ENCODE assay signal across 12 cellular contexts in genomic region chr16:85453-85782, GRCh38. TPM values are rescaled to one million over a fixed set of nuclear protein-coding genes. Genes with fewer than 3 reads are reported as not detected.
DNase-seq lines count a peak whose midpoint lies in the region; ATAC-seq, FAIRE-seq and TF ChIP-seq lines count a peak whose summit lies in the region.
"Had no signal": no experiment of that assay in that cellular context is flagged by ENCODE, and none has a peak within 500 bp of the region (broad histone marks: within the 10 kb centered on the region; RNA-seq: fewer than 3 reads in every experiment).

No MANE protein-coding gene starts in this region.

- H3K79me2 ChIP-seq in HepG2 (ENCODE audit: insufficient read depth, low read length) = no peaks in the 10 kb centered on the region

- no TSS peak for BruUV-seq in HepG2 (replicated peaks; lab: Mats Ljungman, UMichigan)

- CTCF ChIA-PET in activated CD8-positive, alpha-beta memory T cell treated with anti-CD3 and anti-CD28 coated beads, Interleukin-2, amount 10 ng/mL, durations not matched to agents 7 days and 5 days (lab: Charles Lee) = interaction anchor here (3.1 to 6.1 kb wide), 3 partner anchors 11 to 21 kb away, joined by 10 to 42 read pairs (median 37); no protein-coding TSS in a partner anchor
- CTCF ChIA-PET in HepG2 (lab: Yijun Ruan, JAX; ENCODE audit: low intra/inter-chr PET ratio, low total read pairs) = no interaction called here

- H3K4me1 Mint-ChIP-seq in activated CD8-positive, alpha-beta memory T cell treated with anti-CD3 and anti-CD28 coated beads, Interleukin-2, amount 10 ng/mL, durations not matched to agents 7 days and 5 days = peaks cover 25% of the 10 kb centered on the region
- peaks cover 21% of the 10 kb centered on the region for H3K4me1 Mint-ChIP-seq in activated naive CD8-positive, alpha-beta T cell treated with anti-CD3 and anti-CD28 coated beads for 36 hours

- in situ Hi-C loops in HepG2 (cut with HindIII; ENCODE audit: extremely low pct_ligation_motif_present, low pct_unique_long_range_greater_than_20kb) = no loop called here

- intact Hi-C loops in HepG2 (cut with micrococcal nuclease; ENCODE audit: unreplicated experiment) = no loop called here

- DNase-seq in activated CD8-positive, alpha-beta memory T cell treated with anti-CD3 and anti-CD28 coated beads, Interleukin-2, amount 10 ng/mL, durations not matched to agents 7 days and 5 days = no peak
- DNase-seq in activated CD8-positive, alpha-beta memory T cell treated with anti-CD3 and anti-CD28 coated beads, Interleukin-2, amount 50 U/mL, for 48 hours = no peak
- no peak for DNase-seq in activated naive CD8-positive, alpha-beta T cell treated with anti-CD3 and anti-CD28 coated beads for 36 hours
- DNase-seq in HepG2 (ENCODE audit: low spot score) = no peak
- DNase-seq in thoracic aorta (ENCODE audit: low spot score) = no peak
- DNase-seq in NCI-H526 (lab: John Stamatoyannopoulos, UW) = no peak
- DNase-seq: islet precursor cell, NCI-H2171 had no signal

- no peak for TF ChIP-seq CTCF in HepG2 (CRISPR knock-in tag; IDR thresholded peaks at IDR 0.05)
- TF ChIP-seq CTCF in thoracic aorta (IDR thresholded peaks at IDR 0.05) = no peak

- TF ChIP-seq RAD21 in HepG2 (CRISPR knock-in tag; IDR thresholded peaks at IDR 0.05) = no peak

- H3K9me3 ChIP-seq in HepG2 (ENCODE audit: low read length) = no peaks in the 10 kb centered on the region
- no peaks in the 10 kb centered on the region for H3K9me3 ChIP-seq in thoracic aorta

- no peaks in the 10 kb centered on the region for H3K4me1 ChIP-seq in HepG2 (ENCODE audit: insufficient read depth, low read length)
- peaks cover 17 to 52% of the 10 kb centered on the region in 2 donors for H3K4me1 ChIP-seq in thoracic aorta (ENCODE audit: control insufficient read depth in 1 of 2, low read depth in 2 of 2)

- H3K27ac ChIP-seq in HepG2 (ENCODE audit: extremely low read length, insufficient read depth, low read length) = no peak overlapping the region
- H3K27ac ChIP-seq in thoracic aorta = peak overlapping the region; percentile 80 to 83

- H3K4me3 Mint-ChIP-seq in activated CD8-positive, alpha-beta memory T cell treated with anti-CD3 and anti-CD28 coated beads, Interleukin-2, amount 10 ng/mL, durations not matched to agents 7 days and 5 days = no peak overlapping the region
- no peak overlapping the region for H3K4me3 Mint-ChIP-seq in activated naive CD8-positive, alpha-beta T cell treated with anti-CD3 and anti-CD28 coated beads for 36 hours

- H3K36me3 Mint-ChIP-seq in activated CD8-positive, alpha-beta memory T cell treated with anti-CD3 and anti-CD28 coated beads, Interleukin-2, amount 10 ng/mL, durations not matched to agents 7 days and 5 days = peaks cover 9% of the 10 kb centered on the region
- peaks cover 15% of the 10 kb centered on the region for H3K36me3 Mint-ChIP-seq in activated naive CD8-positive, alpha-beta T cell treated with anti-CD3 and anti-CD28 coated beads for 36 hours

- no peak for TF ChIP-seq POLR2A in HepG2 (IDR thresholded peaks at IDR 0.05; ENCODE audit: insufficient read depth in 1 of 2, low read depth in 2 of 2, low read length in 2 of 2)

- H3K36me3 ChIP-seq in HepG2 (replicated peaks in 1 of 2; ENCODE audit: control insufficient read depth in 1 of 2, insufficient read depth in 2 of 2, low read length in 2 of 2) (peaks cover 18 to 33% of the 10 kb centered on the region in 2 experiments; a peak in 4 of 5 replicates), thoracic aorta (peaks cover 39% of the 10 kb centered on the region)

- H3K9ac ChIP-seq in HepG2 (ENCODE audit: insufficient read depth, low read depth, low read length) = no peak overlapping the region

- H3K9me3 Mint-ChIP-seq in activated CD8-positive, alpha-beta memory T cell treated with anti-CD3 and anti-CD28 coated beads, Interleukin-2, amount 10 ng/mL, durations not matched to agents 7 days and 5 days (ENCODE audit: low read depth) = no peaks in the 10 kb centered on the region
- H3K9me3 Mint-ChIP-seq in activated naive CD8-positive, alpha-beta T cell treated with anti-CD3 and anti-CD28 coated beads for 36 hours = no peaks in the 10 kb centered on the region

- H3K27me3 ChIP-seq in HepG2 (ENCODE audit: control insufficient read depth in 1 of 2, insufficient read depth in 2 of 2, low read length in 2 of 2) = no peaks in the 10 kb centered on the region
- no peaks in the 10 kb centered on the region for H3K27me3 ChIP-seq in thoracic aorta (replicated peaks; ENCODE audit: insufficient read depth)

- ATAC-seq in activated CD8-positive, alpha-beta memory T cell treated with anti-CD3 and anti-CD28 coated beads, Interleukin-2, amount 10 ng/mL, durations not matched to agents 7 days and 5 days = no peak
- ATAC-seq in HepG2 (no peak; the same call in 2 of the 3 replicates), thoracic aorta (ENCODE audit: insufficient number of reproducible peaks, low FRiP score, low read depth) (no peak), HG02759 (IDR thresholded peaks at IDR 0.05; ENCODE audit: unreplicated experiment) (no peak), HG03097 (IDR thresholded peaks at IDR 0.05; ENCODE audit: low FRiP score, unreplicated experiment) (no peak)

- 98% methylated on average over 13 of the region's 16 CpGs for WGBS in HepG2 (ENCODE audit: low lambda C conversion rate)

- H4K20me1 ChIP-seq in HepG2 (ENCODE audit: insufficient read depth, low read length) = no peaks in the 10 kb centered on the region

- POLR2A ChIA-PET in HepG2 (lab: Yijun Ruan, JAX) = no interaction called here

- FAIRE-seq in HepG2 (lab: Jason Lieb, UNC) = no peak
- FAIRE-seq: A204.1, TTC549 had no signal

- TF ChIP-seq EP300 in HepG2 (IDR thresholded peaks at IDR 0.05; ENCODE audit: low read depth in 2 of 2, low read length in 2 of 2) (no peak), HepG2 (CRISPR knock-in tag; IDR thresholded peaks at IDR 0.05; ENCODE audit: borderline replicate concordance) (no peak)

- no peaks in the 10 kb centered on the region for H3K27me3 Mint-ChIP-seq in activated CD8-positive, alpha-beta memory T cell treated with anti-CD3 and anti-CD28 coated beads, Interleukin-2, amount 10 ng/mL, durations not matched to agents 7 days and 5 days
- H3K27me3 Mint-ChIP-seq in activated naive CD8-positive, alpha-beta T cell treated with anti-CD3 and anti-CD28 coated beads for 36 hours = no peaks in the 10 kb centered on the region

- H3K4me3 ChIP-seq in HepG2 (replicated peaks in 1 of 3; ENCODE audit: insufficient read depth in 1 of 3, low read depth in 2 of 3, low read length in 3 of 3) (no peak overlapping the region), thoracic aorta (no peak overlapping the region)

- no peak overlapping the region for H2AFZ ChIP-seq in HepG2 (ENCODE audit: low read length)

- peak overlapping the region; percentile 92 for H3K27ac Mint-ChIP-seq in activated CD8-positive, alpha-beta memory T cell treated with anti-CD3 and anti-CD28 coated beads, Interleukin-2, amount 10 ng/mL, durations not matched to agents 7 days and 5 days
- H3K27ac Mint-ChIP-seq in activated naive CD8-positive, alpha-beta T cell treated with anti-CD3 and anti-CD28 coated beads for 36 hours = peak overlapping the region; percentile 79

- H3K4me2 ChIP-seq in HepG2 (ENCODE audit: low read depth, low read length) = no peak overlapping the region

RNA-seq across cellular contexts. Expression of gene MPG, which starts 7.4 kb away (rescaled TPM):
- total RNA-seq in activated CD8-positive, alpha-beta memory T cell treated with anti-CD3 and anti-CD28 coated beads, Interleukin-2, amount 10 ng/mL, durations not matched to agents 7 days and 5 days = 10 to 100 TPM; 60.2 to 60.6 TPM
- total RNA-seq in activated naive CD8-positive, alpha-beta T cell treated with anti-CD3 and anti-CD28 coated beads for 36 hours = 10 to 100 TPM; 51.6 to 56.7 TPM
- total RNA-seq in HepG2 (2016; rRNA removed; fragmentation: Illumina TruSeq; extraction: Trizol) = 56.4 and 62.5 TPM in 2 replicates
- 46.3 and 53.1 TPM in 2 replicates for total RNA-seq in HepG2 (2016; cell fraction: cytosol; rRNA removed; fragmentation: Illumina TruSeq; extraction: Trizol; ENCODE audit: low read depth)
- total RNA-seq in HepG2 (2016; cell fraction: insoluble cytoplasmic fraction; rRNA removed; fragmentation: Illumina TruSeq; extraction: Trizol) = 55.9 and 64.7 TPM in 2 replicates
- total RNA-seq in HepG2 (2016; cell fraction: membrane; rRNA removed; fragmentation: Illumina TruSeq; extraction: Trizol) = 57.4 and 76.0 TPM in 2 replicates
- 33.2 and 35.5 TPM in 2 replicates for total RNA-seq in HepG2 (2016; cell fraction: nucleus; rRNA removed; fragmentation: Illumina TruSeq; extraction: Trizol)
- 59.1 and 74.2 TPM in 2 replicates for polyA plus RNA-seq in HepG2 (2011; rRNA removed)
- polyA plus RNA-seq in HepG2 (2011; cell fraction: cytosol; rRNA removed) = 62.1 and 108 TPM in 2 replicates
- 58.8 and 62.5 TPM in 2 replicates for polyA plus RNA-seq in HepG2 (2011; cell fraction: nucleus; rRNA removed)
- polyA plus RNA-seq in HepG2 (2012) = 30.3 and 43.2 TPM in 2 replicates
- polyA plus RNA-seq in HepG2 (2016; cell fraction: cytosol; fragmentation: Illumina TruSeq; extraction: Trizol; ENCODE audit: low read depth) = 53.6 and 59.3 TPM in 2 replicates
- 53.6 and 58.3 TPM in 2 replicates for polyA plus RNA-seq in HepG2 (2016; cell fraction: insoluble cytoplasmic fraction; fragmentation: Illumina TruSeq; extraction: Trizol; ENCODE audit: low read depth)
- 56.7 and 61.4 TPM in 2 replicates for polyA plus RNA-seq in HepG2 (2016; cell fraction: membrane; fragmentation: Illumina TruSeq; extraction: Trizol; ENCODE audit: low read depth)
- polyA plus RNA-seq in HepG2 (2016; cell fraction: nucleus; fragmentation: Illumina TruSeq; extraction: Trizol; ENCODE audit: insufficient read depth, low read depth) = 53.3 and 60.6 TPM in 2 replicates
- 22.4 and 34.8 TPM in 2 replicates for polyA minus RNA-seq in HepG2 (2011; rRNA and poly(A)+ RNA removed; ENCODE audit: low replicate concordance)
- 27.0 and 35.2 TPM in 2 replicates for polyA minus RNA-seq in HepG2 (2011; cell fraction: cytosol; rRNA and poly(A)+ RNA removed)
- polyA minus RNA-seq in HepG2 (2011; cell fraction: nucleus; rRNA and poly(A)+ RNA removed) = 5.8 and 10.3 TPM in 2 replicates
- total RNA-seq in thoracic aorta = 100 to 1,000 TPM in 1 of 2 donors, 10 to 100 TPM in 1; 93.1 to 202 TPM

RNA-seq across cellular contexts. Expression of gene RHBDF1, which starts 13.0 kb away (rescaled TPM):
- under 1 TPM; 0.23 to 0.33 TPM for total RNA-seq in activated CD8-positive, alpha-beta memory T cell treated with anti-CD3 and anti-CD28 coated beads, Interleukin-2, amount 10 ng/mL, durations not matched to agents 7 days and 5 days
- total RNA-seq in activated naive CD8-positive, alpha-beta T cell treated with anti-CD3 and anti-CD28 coated beads for 36 hours = under 1 TPM in 1 of 2 experiments, not detected in 1; 0.41 TPM
- total RNA-seq in HepG2 (2016; rRNA removed; fragmentation: Illumina TruSeq; extraction: Trizol) (1.8 and 5.4 TPM in 2 replicates), thoracic aorta (100 to 1,000 TPM; 109 to 138 TPM)
- total RNA-seq in HepG2 (2016; cell fraction: cytosol; rRNA removed; fragmentation: Illumina TruSeq; extraction: Trizol; ENCODE audit: low read depth) = 0.81 and 1.8 TPM in 2 replicates
- 1.4 and 5.9 TPM in 2 replicates for total RNA-seq in HepG2 (2016; cell fraction: insoluble cytoplasmic fraction; rRNA removed; fragmentation: Illumina TruSeq; extraction: Trizol)
- 0.96 and 1.5 TPM in 2 replicates for total RNA-seq in HepG2 (2016; cell fraction: membrane; rRNA removed; fragmentation: Illumina TruSeq; extraction: Trizol)
- 6.4 and 8.4 TPM in 2 replicates for total RNA-seq in HepG2 (2016; cell fraction: nucleus; rRNA removed; fragmentation: Illumina TruSeq; extraction: Trizol)
- polyA plus RNA-seq in HepG2 (2011; rRNA removed) = 26.9 and 28.1 TPM in 2 replicates
- 8.5 and 9.9 TPM in 2 replicates for polyA plus RNA-seq in HepG2 (2011; cell fraction: cytosol; rRNA removed)
- polyA plus RNA-seq in HepG2 (2011; cell fraction: nucleus; rRNA removed) = 199 and 238 TPM in 2 replicates
- 4.3 and 9.2 TPM in 2 replicates for polyA plus RNA-seq in HepG2 (2012)
- 0.72 and 0.88 TPM in 2 replicates for polyA plus RNA-seq in HepG2 (2016; cell fraction: cytosol; fragmentation: Illumina TruSeq; extraction: Trizol; ENCODE audit: low read depth)
- polyA plus RNA-seq in HepG2 (2016; cell fraction: insoluble cytoplasmic fraction; fragmentation: Illumina TruSeq; extraction: Trizol; ENCODE audit: low read depth) = 1.7 and 2.1 TPM in 2 replicates
- 1.1 and 1.3 TPM in 2 replicates for polyA plus RNA-seq in HepG2 (2016; cell fraction: membrane; fragmentation: Illumina TruSeq; extraction: Trizol; ENCODE audit: low read depth)
- 26.0 and 29.9 TPM in 2 replicates for polyA plus RNA-seq in HepG2 (2016; cell fraction: nucleus; fragmentation: Illumina TruSeq; extraction: Trizol; ENCODE audit: insufficient read depth, low read depth)
- 10.2 and 17.2 TPM in 2 replicates for polyA minus RNA-seq in HepG2 (2011; rRNA and poly(A)+ RNA removed; ENCODE audit: low replicate concordance)
- polyA minus RNA-seq in HepG2 (2011; cell fraction: cytosol; rRNA and poly(A)+ RNA removed) = 4.0 and 4.5 TPM in 2 replicates
- 18.3 and 18.5 TPM in 2 replicates for polyA minus RNA-seq in HepG2 (2011; cell fraction: nucleus; rRNA and poly(A)+ RNA removed)

RNA-seq across cellular contexts. Expression of gene SNRNP25, which starts 31.8 kb away (rescaled TPM):
- 10 to 100 TPM; 86.6 to 90.8 TPM for total RNA-seq in activated CD8-positive, alpha-beta memory T cell treated with anti-CD3 and anti-CD28 coated beads, Interleukin-2, amount 10 ng/mL, durations not matched to agents 7 days and 5 days
- total RNA-seq in activated naive CD8-positive, alpha-beta T cell treated with anti-CD3 and anti-CD28 coated beads for 36 hours = 100 to 1,000 TPM in 1 of 2 experiments, 10 to 100 TPM in 1; 98.4 to 103 TPM
- total RNA-seq in HepG2 (2016; rRNA removed; fragmentation: Illumina TruSeq; extraction: Trizol) (97.4 and 103 TPM in 2 replicates), thoracic aorta (10 to 100 TPM in 1 of 2 donors, 1 to 10 TPM in 1; 6.1 to 16.4 TPM)
- 131 and 159 TPM in 2 replicates for total RNA-seq in HepG2 (2016; cell fraction: cytosol; rRNA removed; fragmentation: Illumina TruSeq; extraction: Trizol; ENCODE audit: low read depth)
- total RNA-seq in HepG2 (2016; cell fraction: insoluble cytoplasmic fraction; rRNA removed; fragmentation: Illumina TruSeq; extraction: Trizol) = 98.3 and 99.2 TPM in 2 replicates
- 209 and 211 TPM in 2 replicates for total RNA-seq in HepG2 (2016; cell fraction: membrane; rRNA removed; fragmentation: Illumina TruSeq; extraction: Trizol)
- 35.7 and 35.9 TPM in 2 replicates for total RNA-seq in HepG2 (2016; cell fraction: nucleus; rRNA removed; fragmentation: Illumina TruSeq; extraction: Trizol)
- 26.5 and 34.1 TPM in 2 replicates for polyA plus RNA-seq in HepG2 (2011; rRNA removed)
- 30.0 and 42.1 TPM in 2 replicates for polyA plus RNA-seq in HepG2 (2011; cell fraction: cytosol; rRNA removed)
- polyA plus RNA-seq in HepG2 (2011; cell fraction: nucleus; rRNA removed) = 14.5 and 15.2 TPM in 2 replicates
- 20.6 and 26.4 TPM in 2 replicates for polyA plus RNA-seq in HepG2 (2012)
- 174 and 209 TPM in 2 replicates for polyA plus RNA-seq in HepG2 (2016; cell fraction: cytosol; fragmentation: Illumina TruSeq; extraction: Trizol; ENCODE audit: low read depth)
- polyA plus RNA-seq in HepG2 (2016; cell fraction: insoluble cytoplasmic fraction; fragmentation: Illumina TruSeq; extraction: Trizol; ENCODE audit: low read depth) = 104 and 113 TPM in 2 replicates
- polyA plus RNA-seq in HepG2 (2016; cell fraction: membrane; fragmentation: Illumina TruSeq; extraction: Trizol; ENCODE audit: low read depth) = 222 and 223 TPM in 2 replicates
- polyA plus RNA-seq in HepG2 (2016; cell fraction: nucleus; fragmentation: Illumina TruSeq; extraction: Trizol; ENCODE audit: insufficient read depth, low read depth) = 66.9 and 75.9 TPM in 2 replicates
- 12.7 and 34.1 TPM in 2 replicates for polyA minus RNA-seq in HepG2 (2011; rRNA and poly(A)+ RNA removed; ENCODE audit: low replicate concordance)
- polyA minus RNA-seq in HepG2 (2011; cell fraction: cytosol; rRNA and poly(A)+ RNA removed) = 4.7 and 7.8 TPM in 2 replicates
- polyA minus RNA-seq in HepG2 (2011; cell fraction: nucleus; rRNA and poly(A)+ RNA removed) = 7.2 and 9.5 TPM in 2 replicates

RNA-seq across cellular contexts. Expression of gene POLR3K, which starts 32.0 kb away (rescaled TPM):
- total RNA-seq in activated CD8-positive, alpha-beta memory T cell treated with anti-CD3 and anti-CD28 coated beads, Interleukin-2, amount 10 ng/mL, durations not matched to agents 7 days and 5 days = 10 to 100 TPM; 40.4 to 53.1 TPM
- 10 to 100 TPM; 55.3 to 56.0 TPM for total RNA-seq in activated naive CD8-positive, alpha-beta T cell treated with anti-CD3 and anti-CD28 coated beads for 36 hours
- 18.8 and 22.4 TPM in 2 replicates for total RNA-seq in HepG2 (2016; rRNA removed; fragmentation: Illumina TruSeq; extraction: Trizol)
- 10.0 and 10.3 TPM in 2 replicates for total RNA-seq in HepG2 (2016; cell fraction: cytosol; rRNA removed; fragmentation: Illumina TruSeq; extraction: Trizol; ENCODE audit: low read depth)
- total RNA-seq in HepG2 (2016; cell fraction: insoluble cytoplasmic fraction; rRNA removed; fragmentation: Illumina TruSeq; extraction: Trizol) = 19.8 and 23.7 TPM in 2 replicates
- 11.2 and 12.8 TPM in 2 replicates for total RNA-seq in HepG2 (2016; cell fraction: membrane; rRNA removed; fragmentation: Illumina TruSeq; extraction: Trizol)
- 8.8 and 11.3 TPM in 2 replicates for total RNA-seq in HepG2 (2016; cell fraction: nucleus; rRNA removed; fragmentation: Illumina TruSeq; extraction: Trizol)
- 14.8 TPM in 2 replicates for polyA plus RNA-seq in HepG2 (2011; rRNA removed)
- polyA plus RNA-seq in HepG2 (2011; cell fraction: cytosol; rRNA removed) = 22.5 and 26.6 TPM in 2 replicates
- polyA plus RNA-seq in HepG2 (2011; cell fraction: nucleus; rRNA removed) = 10.5 and 11.1 TPM in 2 replicates
- polyA plus RNA-seq in HepG2 (2012) = 14.3 and 17.5 TPM in 2 replicates
- polyA plus RNA-seq in HepG2 (2016; cell fraction: cytosol; fragmentation: Illumina TruSeq; extraction: Trizol; ENCODE audit: low read depth) = 9.1 and 9.8 TPM in 2 replicates
- 34.2 and 38.7 TPM in 2 replicates for polyA plus RNA-seq in HepG2 (2016; cell fraction: insoluble cytoplasmic fraction; fragmentation: Illumina TruSeq; extraction: Trizol; ENCODE audit: low read depth)
- 11.8 and 11.9 TPM in 2 replicates for polyA plus RNA-seq in HepG2 (2016; cell fraction: membrane; fragmentation: Illumina TruSeq; extraction: Trizol; ENCODE audit: low read depth)
- polyA plus RNA-seq in HepG2 (2016; cell fraction: nucleus; fragmentation: Illumina TruSeq; extraction: Trizol; ENCODE audit: insufficient read depth, low read depth) = 18.2 and 22.9 TPM in 2 replicates
- polyA minus RNA-seq in HepG2 (2011; rRNA and poly(A)+ RNA removed; ENCODE audit: low replicate concordance) = 15.9 and 48.0 TPM in 2 replicates
- polyA minus RNA-seq in HepG2 (2011; cell fraction: cytosol; rRNA and poly(A)+ RNA removed) = 5.5 and 7.7 TPM in 2 replicates
- 8.8 and 10.9 TPM in 2 replicates for polyA minus RNA-seq in HepG2 (2011; cell fraction: nucleus; rRNA and poly(A)+ RNA removed)
- 1 to 10 TPM in 1 of 2 donors, not detected in 1; 1.4 TPM for total RNA-seq in thoracic aorta

RNA-seq across cellular contexts. Expression of gene NPRL3, which starts 53.1 kb away (rescaled TPM):
- total RNA-seq in activated CD8-positive, alpha-beta memory T cell treated with anti-CD3 and anti-CD28 coated beads, Interleukin-2, amount 10 ng/mL, durations not matched to agents 7 days and 5 days = 10 to 100 TPM; 33.7 to 34.6 TPM
- total RNA-seq in activated naive CD8-positive, alpha-beta T cell treated with anti-CD3 and anti-CD28 coated beads for 36 hours = 10 to 100 TPM; 45.4 to 45.8 TPM
- total RNA-seq in HepG2 (2016; rRNA removed; fragmentation: Illumina TruSeq; extraction: Trizol) (5.2 and 6.5 TPM in 2 replicates), thoracic aorta (10 to 100 TPM; 22.0 to 35.7 TPM)
- 11.5 and 11.7 TPM in 2 replicates for total RNA-seq in HepG2 (2016; cell fraction: cytosol; rRNA removed; fragmentation: Illumina TruSeq; extraction: Trizol; ENCODE audit: low read depth)
- 5.9 and 6.4 TPM in 2 replicates for total RNA-seq in HepG2 (2016; cell fraction: insoluble cytoplasmic fraction; rRNA removed; fragmentation: Illumina TruSeq; extraction: Trizol)
- total RNA-seq in HepG2 (2016; cell fraction: membrane; rRNA removed; fragmentation: Illumina TruSeq; extraction: Trizol) = 10.1 and 10.8 TPM in 2 replicates
- total RNA-seq in HepG2 (2016; cell fraction: nucleus; rRNA removed; fragmentation: Illumina TruSeq; extraction: Trizol) = 8.0 and 8.3 TPM in 2 replicates
- polyA plus RNA-seq in HepG2 (2011; rRNA removed) = 7.9 and 9.9 TPM in 2 replicates
- polyA plus RNA-seq in HepG2 (2011; cell fraction: cytosol; rRNA removed) = 4.5 and 4.8 TPM in 2 replicates
- 39.7 and 53.9 TPM in 2 replicates for polyA plus RNA-seq in HepG2 (2011; cell fraction: nucleus; rRNA removed)
- 19.3 and 29.5 TPM in 2 replicates for polyA plus RNA-seq in HepG2 (2012)
- polyA plus RNA-seq in HepG2 (2016; cell fraction: cytosol; fragmentation: Illumina TruSeq; extraction: Trizol; ENCODE audit: low read depth) = 17.8 and 18.7 TPM in 2 replicates
- polyA plus RNA-seq in HepG2 (2016; cell fraction: insoluble cytoplasmic fraction; fragmentation: Illumina TruSeq; extraction: Trizol; ENCODE audit: low read depth) = 16.6 and 24.0 TPM in 2 replicates
- polyA plus RNA-seq in HepG2 (2016; cell fraction: membrane; fragmentation: Illumina TruSeq; extraction: Trizol; ENCODE audit: low read depth) = 26.9 and 32.5 TPM in 2 replicates
- 24.4 and 31.0 TPM in 2 replicates for polyA plus RNA-seq in HepG2 (2016; cell fraction: nucleus; fragmentation: Illumina TruSeq; extraction: Trizol; ENCODE audit: insufficient read depth, low read depth)
- 25.9 and 39.1 TPM in 2 replicates for polyA minus RNA-seq in HepG2 (2011; rRNA and poly(A)+ RNA removed; ENCODE audit: low replicate concordance)
- 9.3 and 11.2 TPM in 2 replicates for polyA minus RNA-seq in HepG2 (2011; cell fraction: cytosol; rRNA and poly(A)+ RNA removed)
- polyA minus RNA-seq in HepG2 (2011; cell fraction: nucleus; rRNA and poly(A)+ RNA removed) = 12.3 and 19.1 TPM in 2 replicates

Comparison
In these comparisons a context has a peak if more than half of its experiments do, and no peak if none do; other contexts are left out.
1. RNA of gene RHBDF1, which starts 13.0 kb away (total RNA-seq): 109 to 138 TPM in thoracic aorta; 0.81 to 8.4 TPM in HepG2, 0.41 TPM in activated naive CD8-positive, alpha-beta T cell treated with anti-CD3 and anti-CD28 coated beads for 36 hours and 0.23 to 0.33 TPM in activated CD8-positive, alpha-beta memory T cell treated with anti-CD3 and anti-CD28 coated beads, Interleukin-2, amount 10 ng/mL, durations not matched to agents 7 days and 5 days; every median in the first group is over 10 times any median in the second.